ENCODE assay signal across 1 cellular context in the genomic region with DNA sequence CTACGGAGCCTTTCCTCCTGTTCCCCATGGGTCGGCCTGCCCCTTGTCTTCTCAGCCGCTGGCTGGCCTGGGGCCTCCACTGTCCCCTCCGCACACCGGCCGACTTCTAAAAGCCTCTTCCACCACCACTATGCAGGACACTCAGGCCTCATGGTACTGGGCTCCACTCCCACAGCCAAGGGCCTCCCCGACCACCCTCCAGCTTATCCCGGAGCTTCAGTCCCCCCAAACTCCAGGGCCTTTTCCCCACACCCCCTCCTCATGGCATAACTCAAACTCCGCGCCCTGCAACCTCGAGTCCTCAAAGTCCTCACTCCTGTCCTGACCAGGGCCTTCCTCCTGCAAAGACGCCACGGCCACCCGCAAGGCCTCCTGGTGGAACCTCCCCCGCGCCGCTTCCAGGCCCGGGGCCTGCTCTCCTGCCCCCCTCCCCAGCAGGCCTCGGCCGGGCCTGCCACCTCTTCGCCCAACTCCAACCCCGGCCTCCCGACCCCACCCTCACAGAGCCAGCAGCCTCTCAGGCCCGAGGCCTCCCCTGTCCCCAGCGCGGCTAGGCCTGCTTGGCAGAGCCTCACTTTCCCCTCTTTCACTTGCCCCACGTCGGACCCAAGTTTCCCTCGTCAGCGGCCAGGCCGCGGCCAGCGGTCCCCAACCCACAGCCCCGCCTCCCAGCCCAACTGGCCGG.
A peak's percentile ranks its signal among the peaks of the same experiment; 100 is the strongest.
TF ChIP-seq lines count a peak whose summit lies in the region.

No MANE protein-coding gene starts in this region.

TF ChIP-seq in K562, 482 proteins besides CTCF, POLR2A, EP300 and RAD21 (continued from another document):
- peak; percentile 4; the same call in 1 of the 2 replicates for TF ChIP-seq THAP12 (CRISPR knock-in tag; IDR thresholded peaks at IDR 0.05)
- no peak for TF ChIP-seq RBM25 (IDR thresholded peaks at IDR 0.05; ENCODE audit: low read depth, low read length, severe bottlenecking)
- TF ChIP-seq POLR2AphosphoS5 (IDR thresholded peaks at IDR 0.05; ENCODE audit: control insufficient read depth, insufficient read depth, low read depth, low read length), result no peak
- no peak for TF ChIP-seq CHD2 (IDR thresholded peaks at IDR 0.05; ENCODE audit: low read depth, low read length)
- no peak for TF ChIP-seq SMAD3 (CRISPR knock-in tag; conservative IDR thresholded peaks at IDR 0.05)
- TF ChIP-seq, protein P1, sequence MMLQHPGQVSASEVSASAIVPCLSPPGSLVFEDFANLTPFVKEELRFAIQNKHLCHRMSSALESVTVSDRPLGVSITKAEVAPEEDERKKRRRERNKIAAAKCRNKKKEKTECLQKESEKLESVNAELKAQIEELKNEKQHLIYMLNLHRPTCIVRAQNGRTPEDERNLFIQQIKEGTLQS (IDR thresholded peaks at IDR 0.05), result no peak
- TF ChIP-seq, protein P1 (CRISPR knock-in tag; conservative IDR thresholded peaks at IDR 0.05), result no peak
- TF ChIP-seq FOXP1 (CRISPR knock-in tag; IDR thresholded peaks at IDR 0.05), result peak; percentile 58; the same call in 1 of the 2 replicates
- TF ChIP-seq HNRNPUL1 (IDR thresholded peaks at IDR 0.05; ENCODE audit: low read length), result no peak
- TF ChIP-seq, protein P2, sequence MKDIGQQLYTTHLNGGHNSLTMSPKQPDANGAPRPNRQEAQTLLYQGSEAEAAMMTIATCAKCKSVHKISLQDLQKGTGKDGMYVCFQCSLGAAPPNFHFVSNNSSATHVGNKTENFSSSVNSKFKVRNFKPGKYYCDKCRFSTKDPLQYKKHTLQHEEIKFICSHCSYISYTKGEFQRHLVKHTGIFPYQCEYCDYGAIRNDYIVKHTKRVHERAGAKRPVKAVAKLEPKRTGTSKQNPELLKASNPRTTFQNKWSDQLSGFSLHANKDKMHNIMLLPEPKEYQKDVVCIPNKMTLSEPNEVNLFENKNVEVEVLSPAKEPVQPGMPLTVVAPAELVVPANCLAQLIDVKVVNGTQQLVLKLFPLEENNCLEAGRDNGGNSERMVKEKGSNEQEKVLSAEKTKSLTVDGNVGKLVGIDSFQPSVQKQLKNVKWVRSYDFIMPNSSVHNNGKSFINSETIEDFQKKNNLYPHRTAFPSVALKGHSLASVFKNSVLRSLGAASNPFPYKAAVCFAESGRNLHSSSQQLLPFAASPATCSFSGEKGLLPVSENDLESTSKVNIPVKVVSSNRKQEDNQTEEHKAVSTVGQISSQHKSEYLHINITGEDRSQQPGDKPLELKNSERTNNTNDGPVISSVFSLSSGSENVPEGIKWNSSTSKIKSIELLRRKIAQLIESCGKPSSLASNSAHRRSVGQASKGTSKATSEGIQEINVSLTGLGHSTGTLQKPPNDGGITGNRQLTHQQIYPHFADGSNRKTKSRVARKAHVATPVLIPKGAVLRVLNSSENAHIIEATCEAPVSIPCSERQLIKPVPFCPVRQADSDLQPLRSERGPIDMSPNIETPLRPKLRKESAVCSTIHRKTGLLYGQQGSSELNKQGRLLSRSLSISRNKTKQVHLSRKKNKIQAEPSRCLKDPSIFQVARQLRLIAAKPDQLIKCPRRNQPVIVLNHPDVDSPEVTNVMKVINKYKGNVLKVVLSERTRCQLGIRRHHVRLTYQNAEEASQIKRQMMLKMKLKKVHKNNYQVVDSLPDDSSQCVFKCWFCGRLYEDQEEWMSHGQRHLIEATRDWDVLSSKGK (CRISPR knock-in tag; IDR thresholded peaks at IDR 0.05), result no peak
- no peak for TF ChIP-seq HNRNPH1 (optimal IDR thresholded peaks at IDR 0.05; ENCODE audit: low read depth, low read length)
- TF ChIP-seq, protein P3, sequence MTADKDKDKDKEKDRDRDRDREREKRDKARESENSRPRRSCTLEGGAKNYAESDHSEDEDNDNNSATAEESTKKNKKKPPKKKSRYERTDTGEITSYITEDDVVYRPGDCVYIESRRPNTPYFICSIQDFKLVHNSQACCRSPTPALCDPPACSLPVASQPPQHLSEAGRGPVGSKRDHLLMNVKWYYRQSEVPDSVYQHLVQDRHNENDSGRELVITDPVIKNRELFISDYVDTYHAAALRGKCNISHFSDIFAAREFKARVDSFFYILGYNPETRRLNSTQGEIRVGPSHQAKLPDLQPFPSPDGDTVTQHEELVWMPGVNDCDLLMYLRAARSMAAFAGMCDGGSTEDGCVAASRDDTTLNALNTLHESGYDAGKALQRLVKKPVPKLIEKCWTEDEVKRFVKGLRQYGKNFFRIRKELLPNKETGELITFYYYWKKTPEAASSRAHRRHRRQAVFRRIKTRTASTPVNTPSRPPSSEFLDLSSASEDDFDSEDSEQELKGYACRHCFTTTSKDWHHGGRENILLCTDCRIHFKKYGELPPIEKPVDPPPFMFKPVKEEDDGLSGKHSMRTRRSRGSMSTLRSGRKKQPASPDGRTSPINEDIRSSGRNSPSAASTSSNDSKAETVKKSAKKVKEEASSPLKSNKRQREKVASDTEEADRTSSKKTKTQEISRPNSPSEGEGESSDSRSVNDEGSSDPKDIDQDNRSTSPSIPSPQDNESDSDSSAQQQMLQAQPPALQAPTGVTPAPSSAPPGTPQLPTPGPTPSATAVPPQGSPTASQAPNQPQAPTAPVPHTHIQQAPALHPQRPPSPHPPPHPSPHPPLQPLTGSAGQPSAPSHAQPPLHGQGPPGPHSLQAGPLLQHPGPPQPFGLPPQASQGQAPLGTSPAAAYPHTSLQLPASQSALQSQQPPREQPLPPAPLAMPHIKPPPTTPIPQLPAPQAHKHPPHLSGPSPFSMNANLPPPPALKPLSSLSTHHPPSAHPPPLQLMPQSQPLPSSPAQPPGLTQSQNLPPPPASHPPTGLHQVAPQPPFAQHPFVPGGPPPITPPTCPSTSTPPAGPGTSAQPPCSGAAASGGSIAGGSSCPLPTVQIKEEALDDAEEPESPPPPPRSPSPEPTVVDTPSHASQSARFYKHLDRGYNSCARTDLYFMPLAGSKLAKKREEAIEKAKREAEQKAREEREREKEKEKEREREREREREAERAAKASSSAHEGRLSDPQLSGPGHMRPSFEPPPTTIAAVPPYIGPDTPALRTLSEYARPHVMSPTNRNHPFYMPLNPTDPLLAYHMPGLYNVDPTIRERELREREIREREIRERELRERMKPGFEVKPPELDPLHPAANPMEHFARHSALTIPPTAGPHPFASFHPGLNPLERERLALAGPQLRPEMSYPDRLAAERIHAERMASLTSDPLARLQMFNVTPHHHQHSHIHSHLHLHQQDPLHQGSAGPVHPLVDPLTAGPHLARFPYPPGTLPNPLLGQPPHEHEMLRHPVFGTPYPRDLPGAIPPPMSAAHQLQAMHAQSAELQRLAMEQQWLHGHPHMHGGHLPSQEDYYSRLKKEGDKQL (CRISPR knock-in tag; IDR thresholded peaks at IDR 0.05; ENCODE audit: borderline replicate concordance), result no peak
- TF ChIP-seq ILK (tag; IDR thresholded peaks at IDR 0.05; ENCODE audit: borderline replicate concordance, low read depth), result no peak
- TF ChIP-seq ZNF217 (CRISPR knock-in tag; IDR thresholded peaks at IDR 0.05), result no peak
- TF ChIP-seq, protein P4, sequence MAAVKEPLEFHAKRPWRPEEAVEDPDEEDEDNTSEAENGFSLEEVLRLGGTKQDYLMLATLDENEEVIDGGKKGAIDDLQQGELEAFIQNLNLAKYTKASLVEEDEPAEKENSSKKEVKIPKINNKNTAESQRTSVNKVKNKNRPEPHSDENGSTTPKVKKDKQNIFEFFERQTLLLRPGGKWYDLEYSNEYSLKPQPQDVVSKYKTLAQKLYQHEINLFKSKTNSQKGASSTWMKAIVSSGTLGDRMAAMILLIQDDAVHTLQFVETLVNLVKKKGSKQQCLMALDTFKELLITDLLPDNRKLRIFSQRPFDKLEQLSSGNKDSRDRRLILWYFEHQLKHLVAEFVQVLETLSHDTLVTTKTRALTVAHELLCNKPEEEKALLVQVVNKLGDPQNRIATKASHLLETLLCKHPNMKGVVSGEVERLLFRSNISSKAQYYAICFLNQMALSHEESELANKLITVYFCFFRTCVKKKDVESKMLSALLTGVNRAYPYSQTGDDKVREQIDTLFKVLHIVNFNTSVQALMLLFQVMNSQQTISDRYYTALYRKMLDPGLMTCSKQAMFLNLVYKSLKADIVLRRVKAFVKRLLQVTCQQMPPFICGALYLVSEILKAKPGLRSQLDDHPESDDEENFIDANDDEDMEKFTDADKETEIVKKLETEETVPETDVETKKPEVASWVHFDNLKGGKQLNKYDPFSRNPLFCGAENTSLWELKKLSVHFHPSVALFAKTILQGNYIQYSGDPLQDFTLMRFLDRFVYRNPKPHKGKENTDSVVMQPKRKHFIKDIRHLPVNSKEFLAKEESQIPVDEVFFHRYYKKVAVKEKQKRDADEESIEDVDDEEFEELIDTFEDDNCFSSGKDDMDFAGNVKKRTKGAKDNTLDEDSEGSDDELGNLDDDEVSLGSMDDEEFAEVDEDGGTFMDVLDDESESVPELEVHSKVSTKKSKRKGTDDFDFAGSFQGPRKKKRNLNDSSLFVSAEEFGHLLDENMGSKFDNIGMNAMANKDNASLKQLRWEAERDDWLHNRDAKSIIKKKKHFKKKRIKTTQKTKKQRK (IDR thresholded peaks at IDR 0.05; ENCODE audit: borderline replicate concordance, low read depth, low read length), result no peak
- no peak for TF ChIP-seq XRCC5 (IDR thresholded peaks at IDR 0.05; ENCODE audit: low read depth, low read length)
- peak in 1 of 2 experiments; percentile 73; a peak in 1 of 4 replicates for TF ChIP-seq TEAD1 (CRISPR knock-in tag; IDR thresholded peaks at IDR 0.05)
- TF ChIP-seq HMBOX1 (IDR thresholded peaks at IDR 0.05), result no peak
- TF ChIP-seq MIER1 (IDR thresholded peaks at IDR 0.05; ENCODE audit: low read depth), result no peak
- TF ChIP-seq, protein P5, sequence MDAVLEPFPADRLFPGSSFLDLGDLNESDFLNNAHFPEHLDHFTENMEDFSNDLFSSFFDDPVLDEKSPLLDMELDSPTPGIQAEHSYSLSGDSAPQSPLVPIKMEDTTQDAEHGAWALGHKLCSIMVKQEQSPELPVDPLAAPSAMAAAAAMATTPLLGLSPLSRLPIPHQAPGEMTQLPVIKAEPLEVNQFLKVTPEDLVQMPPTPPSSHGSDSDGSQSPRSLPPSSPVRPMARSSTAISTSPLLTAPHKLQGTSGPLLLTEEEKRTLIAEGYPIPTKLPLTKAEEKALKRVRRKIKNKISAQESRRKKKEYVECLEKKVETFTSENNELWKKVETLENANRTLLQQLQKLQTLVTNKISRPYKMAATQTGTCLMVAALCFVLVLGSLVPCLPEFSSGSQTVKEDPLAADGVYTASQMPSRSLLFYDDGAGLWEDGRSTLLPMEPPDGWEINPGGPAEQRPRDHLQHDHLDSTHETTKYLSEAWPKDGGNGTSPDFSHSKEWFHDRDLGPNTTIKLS (IDR thresholded peaks at IDR 0.05; ENCODE audit: borderline replicate concordance, low read depth), result peak; percentile 49; the same call in 1 of the 2 replicates
- TF ChIP-seq, protein P6, sequence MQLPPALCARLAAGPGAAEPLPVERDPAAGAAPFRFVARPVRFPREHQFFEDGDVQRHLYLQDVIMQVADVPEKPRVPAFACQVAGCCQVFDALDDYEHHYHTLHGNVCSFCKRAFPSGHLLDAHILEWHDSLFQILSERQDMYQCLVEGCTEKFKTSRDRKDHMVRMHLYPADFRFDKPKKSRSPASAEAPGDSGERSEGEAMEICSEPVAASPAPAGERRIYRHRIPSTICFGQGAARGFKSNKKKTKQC (CRISPR knock-in tag; IDR thresholded peaks at IDR 0.05), result no peak
- TF ChIP-seq EZH2 (IDR thresholded peaks at IDR 0.05; ENCODE audit: borderline replicate concordance, low read depth, low read length), result no peak
- no peak; the same call in 1 of the 2 replicates for TF ChIP-seq HDAC2 (IDR thresholded peaks at IDR 0.05)
- TF ChIP-seq, protein P7, sequence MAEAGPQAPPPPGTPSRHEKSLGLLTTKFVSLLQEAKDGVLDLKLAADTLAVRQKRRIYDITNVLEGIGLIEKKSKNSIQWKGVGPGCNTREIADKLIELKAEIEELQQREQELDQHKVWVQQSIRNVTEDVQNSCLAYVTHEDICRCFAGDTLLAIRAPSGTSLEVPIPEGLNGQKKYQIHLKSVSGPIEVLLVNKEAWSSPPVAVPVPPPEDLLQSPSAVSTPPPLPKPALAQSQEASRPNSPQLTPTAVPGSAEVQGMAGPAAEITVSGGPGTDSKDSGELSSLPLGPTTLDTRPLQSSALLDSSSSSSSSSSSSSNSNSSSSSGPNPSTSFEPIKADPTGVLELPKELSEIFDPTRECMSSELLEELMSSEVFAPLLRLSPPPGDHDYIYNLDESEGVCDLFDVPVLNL (CRISPR knock-in tag; IDR thresholded peaks at IDR 0.05; ENCODE audit: low read depth), result no peak
- TF ChIP-seq PCBP1 (IDR thresholded peaks at IDR 0.05; ENCODE audit: low read depth, low read length, poor library complexity, severe bottlenecking), result peak; percentile 88
- no peak for TF ChIP-seq ZC3H4 (CRISPR knock-in tag; IDR thresholded peaks at IDR 0.05; ENCODE audit: borderline replicate concordance)
- peak; percentile 46; the same call in 1 of the 2 replicates for TF ChIP-seq MYC (IDR thresholded peaks at IDR 0.05; ENCODE audit: low read depth, low read length)
- peak; percentile 50; the same call in 1 of the 2 replicates for TF ChIP-seq MYC (CRISPR knock-in tag; IDR thresholded peaks at IDR 0.05; ENCODE audit: borderline replicate concordance, low read depth)
- no peak for TF ChIP-seq XRCC4 (IDR thresholded peaks at IDR 0.05; ENCODE audit: extremely low read depth, insufficient read depth, insufficient read length)
